In genomic region chr10:87861566-87861952, GRCh38 we compare ENCODE assay signal across 8 cellular contexts. TPM values are rescaled to one million over a fixed set of nuclear protein-coding genes. Genes with fewer than 3 reads are reported as not detected.
DNase-seq lines count a peak whose midpoint lies in the region; ATAC-seq and TF ChIP-seq lines count a peak whose summit lies in the region.

No MANE protein-coding gene starts in this region.

- H4K20me1 ChIP-seq in neural progenitor cell (ENCODE audit: low read depth): peaks cover 25% of the 10 kb centered on the region

- peaks cover 25% of the 10 kb centered on the region for H3K79me2 ChIP-seq in neural progenitor cell (ENCODE audit: low read depth)

- peaks cover 32% of the 10 kb centered on the region for H3F3A ChIP-seq in neural progenitor cell (ENCODE audit: low read depth)

- in situ Hi-C loops in KBM-7 (cut with MboI; ENCODE audit: low pct_unique_long_range_greater_than_20kb, low sequenced_read_pairs): loop anchor here (25.0 kb wide), 2 partner anchors 551 to 676 kb away; no protein-coding TSS in a partner anchor

- H3K4me1 Mint-ChIP-seq in CD14-positive monocyte (peaks cover 25% of the 10 kb centered on the region), neural progenitor cell (peaks cover 20% of the 10 kb centered on the region)
- peaks cover 18% of the 10 kb centered on the region for H3K4me1 Mint-ChIP-seq in activated CD8-positive, alpha-beta T cell treated with anti-CD3 and anti-CD28 coated beads for 36 hours (ENCODE audit: low read depth)

- DNase-seq in CD14-positive monocyte (ENCODE audit: low spot score): peak; percentile 87
- DNase-seq in HS-5 (ENCODE audit: low read depth): peak; percentile 63
- peak; percentile 54 for DNase-seq in activated CD8-positive, alpha-beta T cell treated with anti-CD3 and anti-CD28 coated beads for 36 hours
- DNase-seq in foreskin keratinocyte: peak in 1 of 2 donors; percentile 71
- peak; percentile 74 for DNase-seq in neural progenitor cell (ENCODE audit: low spot score)
- DNase-seq in KBM-7: no peak
- DNase-seq in NCI-H2107 (lab: John Stamatoyannopoulos, UW): no peak

- H3K4me1 ChIP-seq in foreskin keratinocyte (no peaks in the 10 kb centered on the region), neural progenitor cell (peaks cover 2% of the 10 kb centered on the region)

- H3K9ac ChIP-seq in neural progenitor cell: no peak overlapping the region

- H3K9me3 Mint-ChIP-seq in CD14-positive monocyte (peaks cover 0 to 2% (median 0%) of the 10 kb centered on the region in 7 donors), neural progenitor cell (no peaks in the 10 kb centered on the region)
- H3K9me3 Mint-ChIP-seq in activated CD8-positive, alpha-beta T cell treated with anti-CD3 and anti-CD28 coated beads for 36 hours: no peaks in the 10 kb centered on the region

- no peaks in the 10 kb centered on the region for H3K27me3 ChIP-seq in foreskin keratinocyte
- no peaks in the 10 kb centered on the region for H3K27me3 ChIP-seq in neural progenitor cell

- POLR2A ChIA-PET in activated CD8-positive, alpha-beta T cell treated with anti-CD3 and anti-CD28 coated beads for 36 hours (lab: Charles Lee): interaction anchor here (0.6 to 3.9 kb wide), 19 partner anchors 10 to 1130 kb away, joined by 3 to 28 read pairs (median 3); partner anchors contain the start of gene ATAD1

- H3K9me3 ChIP-seq in neural progenitor cell (ENCODE audit: low read depth): no peaks in the 10 kb centered on the region

- H3K27me3 Mint-ChIP-seq in CD14-positive monocyte (ENCODE audit: low read depth in 3 of 3) (no peaks in the 10 kb centered on the region), neural progenitor cell (ENCODE audit: insufficient read depth, low read depth) (peaks cover 3% of the 10 kb centered on the region)
- no peaks in the 10 kb centered on the region for H3K27me3 Mint-ChIP-seq in activated CD8-positive, alpha-beta T cell treated with anti-CD3 and anti-CD28 coated beads for 36 hours

- H3K27ac Mint-ChIP-seq in CD14-positive monocyte (peak overlapping the region; percentile 92 to 98 (median 97)), neural progenitor cell (peak overlapping the region; percentile 90)
- peak overlapping the region; percentile 95 for H3K27ac Mint-ChIP-seq in activated CD8-positive, alpha-beta T cell treated with anti-CD3 and anti-CD28 coated beads for 36 hours

- H3K4me3 Mint-ChIP-seq in CD14-positive monocyte: peak overlapping the region; percentile 98 to 99
- peak overlapping the region; percentile 87 for H3K4me3 Mint-ChIP-seq in activated CD8-positive, alpha-beta T cell treated with anti-CD3 and anti-CD28 coated beads for 36 hours
- peak overlapping the region; percentile 99 for H3K4me3 Mint-ChIP-seq in neural progenitor cell

- peak overlapping the region; percentile 87 for H3K4me2 ChIP-seq in neural progenitor cell

- ATAC-seq in GM19372 (IDR thresholded peaks at IDR 0.05; ENCODE audit: low read depth, unreplicated experiment) (peak; percentile 6), foreskin keratinocyte (peak; percentile 2)
- ATAC-seq in activated CD8-positive, alpha-beta T cell treated with anti-CD3 and anti-CD28 coated beads for 36 hours: no peak

- no peaks in the 10 kb centered on the region for H3K36me3 ChIP-seq in neural progenitor cell

- CTCF ChIA-PET in activated CD8-positive, alpha-beta T cell treated with anti-CD3 and anti-CD28 coated beads for 36 hours (lab: Charles Lee): interaction anchor here (1.0 to 7.5 kb wide), 6 partner anchors 230 to 530 kb away, joined by 3 to 63 read pairs (median 6); no protein-coding TSS in a partner anchor

- H2AFZ ChIP-seq in neural progenitor cell (replicated peaks): peak overlapping the region; percentile 70

- H3K27ac ChIP-seq in foreskin keratinocyte (peak overlapping the region; percentile 91), neural progenitor cell (peak overlapping the region; percentile 31)

- peak overlapping the region; percentile 95 for H3K4me3 ChIP-seq in neural progenitor cell

- H3K36me3 Mint-ChIP-seq in CD14-positive monocyte (peaks cover 3 to 4% of the 10 kb centered on the region in 2 donors), neural progenitor cell (peaks cover 4% of the 10 kb centered on the region)
- peaks cover 18% of the 10 kb centered on the region for H3K36me3 Mint-ChIP-seq in activated CD8-positive, alpha-beta T cell treated with anti-CD3 and anti-CD28 coated beads for 36 hours (ENCODE audit: low read depth)

- TF ChIP-seq CTCF in CD14-positive monocyte (IDR thresholded peaks at IDR 0.05): peak; percentile 26
- TF ChIP-seq CTCF in activated CD8-positive, alpha-beta T cell treated with anti-CD3 and anti-CD28 coated beads for 36 hours (IDR thresholded peaks at IDR 0.05): no peak
- TF ChIP-seq CTCF in foreskin keratinocyte (conservative IDR thresholded peaks at IDR 0.05): peak; percentile 48
- no peak for TF ChIP-seq CTCF in neural progenitor cell (IDR thresholded peaks at IDR 0.05)

- intact Hi-C loops in CD14-positive monocyte (cut with micrococcal nuclease): loop anchor here (5.0 to 10.0 kb wide), 5 partner anchors 256 to 693 kb away; no protein-coding TSS in a partner anchor
- intact Hi-C loops in activated CD8-positive, alpha-beta T cell treated with anti-CD3 and anti-CD28 coated beads for 36 hours (cut with micrococcal nuclease): loop anchor here (5.0 kb wide), 2 partner anchors 44 to 526 kb away; partner anchors contain the start of gene ATAD1

RNA-seq across cellular contexts. Expression of gene KLLN, which starts 1.8 kb away (rescaled TPM):
- under 1 TPM; 0.12 to 0.23 TPM for polyA plus RNA-seq in CD14-positive monocyte
- total RNA-seq in activated CD8-positive, alpha-beta T cell treated with anti-CD3 and anti-CD28 coated beads for 36 hours: under 1 TPM; 0.43 to 0.61 TPM
- total RNA-seq in foreskin keratinocyte: 0.24 and 0.35 TPM in 2 replicates
- 0.11 and 0.16 TPM in 2 replicates for polyA plus RNA-seq in foreskin keratinocyte
- 0.96 and 1.5 TPM in 2 replicates for total RNA-seq in neural progenitor cell (ENCODE audit: low replicate concordance)

RNA-seq across cellular contexts. Expression of gene PTEN, which starts 1.9 kb away (rescaled TPM):
- polyA plus RNA-seq in CD14-positive monocyte (10 to 100 TPM; 37.7 to 57.6 TPM), foreskin keratinocyte (15.8 and 17.2 TPM in 2 replicates)
- total RNA-seq in activated CD8-positive, alpha-beta T cell treated with anti-CD3 and anti-CD28 coated beads for 36 hours: 10 to 100 TPM; 48.9 to 51.8 TPM
- total RNA-seq in foreskin keratinocyte (45.2 and 51.3 TPM in 2 replicates), neural progenitor cell (ENCODE audit: low replicate concordance) (50.5 and 64.9 TPM in 2 replicates)

RNA-seq across cellular contexts. Expression of gene ATAD1, which starts 43.5 kb away (rescaled TPM):
- 10 to 100 TPM; 10.2 to 13.2 TPM for polyA plus RNA-seq in CD14-positive monocyte
- total RNA-seq in activated CD8-positive, alpha-beta T cell treated with anti-CD3 and anti-CD28 coated beads for 36 hours: 10 to 100 TPM; 43.8 to 49.3 TPM
- total RNA-seq in foreskin keratinocyte: 29.1 and 30.2 TPM in 2 replicates
- 11.1 and 13.1 TPM in 2 replicates for polyA plus RNA-seq in foreskin keratinocyte
- total RNA-seq in neural progenitor cell (ENCODE audit: low replicate concordance): 47.8 and 63.2 TPM in 2 replicates

Comparison
In these comparisons a context has a peak if more than half of its experiments do, and no peak if none do; other contexts are left out.
1. DNase-seq: peak in CD14-positive monocyte (single experiment), HS-5 (single experiment), activated CD8-positive, alpha-beta T cell treated with anti-CD3 and anti-CD28 coated beads for 36 hours (single experiment) and neural progenitor cell (single experiment); none in KBM-7 (single experiment) and NCI-H2107 (single experiment).
2. CTCF ChIP-seq: peak in CD14-positive monocyte (single experiment) and foreskin keratinocyte (single experiment); none in activated CD8-positive, alpha-beta T cell treated with anti-CD3 and anti-CD28 coated beads for 36 hours (single experiment) and neural progenitor cell (single experiment).
3. Peak in every context shown above with its lines, with median percentiles within 50 percentile points of each other: H3K27ac Mint-ChIP-seq and H3K4me3 Mint-ChIP-seq.